In the genomic region with DNA sequence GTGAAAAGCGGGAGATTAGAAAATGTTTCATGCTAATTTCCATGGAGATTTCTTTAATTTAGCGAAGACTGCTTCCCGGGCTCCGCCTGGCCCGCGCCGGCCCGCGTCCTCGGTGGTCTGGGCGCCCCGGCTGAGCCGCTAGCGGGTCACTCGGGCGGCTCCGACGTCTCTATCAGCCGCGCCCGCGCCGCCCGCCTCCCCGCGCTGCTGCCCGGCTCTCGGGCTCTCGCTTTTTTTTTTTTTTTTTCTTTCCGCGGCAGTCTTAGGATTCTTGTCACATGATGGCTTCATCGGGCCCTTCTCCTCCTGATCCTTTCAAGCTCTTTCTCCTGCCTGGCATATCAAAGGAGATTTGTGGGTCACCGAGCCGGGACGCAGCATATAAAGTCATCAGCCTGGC, we compare ENCODE assay signal across 1 cellular context.
TF ChIP-seq lines count a peak whose summit lies in the region.

No MANE protein-coding gene starts in this region.

TF ChIP-seq in GM23338, 12 proteins besides CTCF, POLR2A, EP300 and RAD21 (continued from another document):
- no peak for TF ChIP-seq ZNF462 (CRISPR knock-in tag; IDR thresholded peaks at IDR 0.05)
- TF ChIP-seq ZNF331 (CRISPR knock-in tag; IDR thresholded peaks at IDR 0.05; ENCODE audit: low read depth) = no peak
- TF ChIP-seq EZH2 (IDR thresholded peaks at IDR 0.05; ENCODE audit: low read depth, unreplicated experiment) = no peak
- no peak for TF ChIP-seq NANOG (IDR thresholded peaks at IDR 0.05; ENCODE audit: borderline replicate concordance)
